2 cellular contexts compared by ENCODE assay signal in genomic region chr1:109263234-109263596, GRCh38.
TF ChIP-seq lines count a peak whose summit lies in the region.

No MANE protein-coding gene starts in this region.

TF ChIP-seq in HEK293, 187 proteins besides CTCF, POLR2A, EP300 and RAD21:
- TF ChIP-seq KLF17 (tag by site-specific recombination; IDR thresholded peaks at IDR 0.05) (no peak), KLF1 (tag by site-specific recombination; IDR thresholded peaks at IDR 0.05) (peak; percentile 64), ZNF621 (tag by site-specific recombination; IDR thresholded peaks at IDR 0.05) (no peak), ZNF768 (tag by site-specific recombination; IDR thresholded peaks at IDR 0.05) (no peak), TRIM28 (IDR thresholded peaks at IDR 0.05; ENCODE audit: borderline replicate concordance, low read length) (no peak), SP7 (tag by site-specific recombination; IDR thresholded peaks at IDR 0.05) (no peak), ZNF423 (tag by site-specific recombination; IDR thresholded peaks at IDR 0.05) (no peak), FEZF1 (tag by site-specific recombination; IDR thresholded peaks at IDR 0.05) (no peak), GLIS2 (tag by site-specific recombination; IDR thresholded peaks at IDR 0.05) (0 out of 2 replicates have a peak, but pooled peaks have one; percentile 19), SP2 (tag by site-specific recombination; IDR thresholded peaks at IDR 0.05) (peak; percentile 47), ZNF660 (tag by site-specific recombination; IDR thresholded peaks at IDR 0.05) (no peak), ZBTB21 (tag by site-specific recombination; IDR thresholded peaks at IDR 0.05) (no peak), ZNF561 (tag by site-specific recombination; IDR thresholded peaks at IDR 0.05; ENCODE audit: borderline replicate concordance) (no peak), ZFHX2 (tag by site-specific recombination; conservative IDR thresholded peaks at IDR 0.05) (0 out of 2 replicates have a peak, but pooled peaks have one; percentile 7)
- TF ChIP-seq, protein P1, sequence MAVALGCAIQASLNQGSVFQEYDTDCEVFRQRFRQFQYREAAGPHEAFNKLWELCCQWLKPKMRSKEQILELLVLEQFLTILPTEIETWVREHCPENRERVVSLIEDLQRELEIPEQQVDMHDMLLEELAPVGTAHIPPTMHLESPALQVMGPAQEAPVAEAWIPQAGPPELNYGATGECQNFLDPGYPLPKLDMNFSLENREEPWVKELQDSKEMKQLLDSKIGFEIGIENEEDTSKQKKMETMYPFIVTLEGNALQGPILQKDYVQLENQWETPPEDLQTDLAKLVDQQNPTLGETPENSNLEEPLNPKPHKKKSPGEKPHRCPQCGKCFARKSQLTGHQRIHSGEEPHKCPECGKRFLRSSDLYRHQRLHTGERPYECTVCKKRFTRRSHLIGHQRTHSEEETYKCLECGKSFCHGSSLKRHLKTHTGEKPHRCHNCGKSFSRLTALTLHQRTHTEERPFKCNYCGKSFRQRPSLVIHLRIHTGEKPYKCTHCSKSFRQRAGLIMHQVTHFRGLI (tag by site-specific recombination; IDR thresholded peaks at IDR 0.05) = no peak
- TF ChIP-seq, protein P2, sequence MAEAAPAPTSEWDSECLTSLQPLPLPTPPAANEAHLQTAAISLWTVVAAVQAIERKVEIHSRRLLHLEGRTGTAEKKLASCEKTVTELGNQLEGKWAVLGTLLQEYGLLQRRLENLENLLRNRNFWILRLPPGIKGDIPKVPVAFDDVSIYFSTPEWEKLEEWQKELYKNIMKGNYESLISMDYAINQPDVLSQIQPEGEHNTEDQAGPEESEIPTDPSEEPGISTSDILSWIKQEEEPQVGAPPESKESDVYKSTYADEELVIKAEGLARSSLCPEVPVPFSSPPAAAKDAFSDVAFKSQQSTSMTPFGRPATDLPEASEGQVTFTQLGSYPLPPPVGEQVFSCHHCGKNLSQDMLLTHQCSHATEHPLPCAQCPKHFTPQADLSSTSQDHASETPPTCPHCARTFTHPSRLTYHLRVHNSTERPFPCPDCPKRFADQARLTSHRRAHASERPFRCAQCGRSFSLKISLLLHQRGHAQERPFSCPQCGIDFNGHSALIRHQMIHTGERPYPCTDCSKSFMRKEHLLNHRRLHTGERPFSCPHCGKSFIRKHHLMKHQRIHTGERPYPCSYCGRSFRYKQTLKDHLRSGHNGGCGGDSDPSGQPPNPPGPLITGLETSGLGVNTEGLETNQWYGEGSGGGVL (tag by site-specific recombination; IDR thresholded peaks at IDR 0.05) = no peak
- TF ChIP-seq, protein P3, sequence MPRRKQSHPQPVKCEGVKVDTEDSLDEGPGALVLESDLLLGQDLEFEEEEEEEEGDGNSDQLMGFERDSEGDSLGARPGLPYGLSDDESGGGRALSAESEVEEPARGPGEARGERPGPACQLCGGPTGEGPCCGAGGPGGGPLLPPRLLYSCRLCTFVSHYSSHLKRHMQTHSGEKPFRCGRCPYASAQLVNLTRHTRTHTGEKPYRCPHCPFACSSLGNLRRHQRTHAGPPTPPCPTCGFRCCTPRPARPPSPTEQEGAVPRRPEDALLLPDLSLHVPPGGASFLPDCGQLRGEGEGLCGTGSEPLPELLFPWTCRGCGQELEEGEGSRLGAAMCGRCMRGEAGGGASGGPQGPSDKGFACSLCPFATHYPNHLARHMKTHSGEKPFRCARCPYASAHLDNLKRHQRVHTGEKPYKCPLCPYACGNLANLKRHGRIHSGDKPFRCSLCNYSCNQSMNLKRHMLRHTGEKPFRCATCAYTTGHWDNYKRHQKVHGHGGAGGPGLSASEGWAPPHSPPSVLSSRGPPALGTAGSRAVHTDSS (tag by site-specific recombination; IDR thresholded peaks at IDR 0.05) = no peak

TF ChIP-seq in GM12878, 131 proteins besides CTCF, POLR2A, EP300 and RAD21:
- no peak for TF ChIP-seq TCF7 (IDR thresholded peaks at IDR 0.05; ENCODE audit: borderline replicate concordance)
- TF ChIP-seq ATF7 (IDR thresholded peaks at IDR 0.05; ENCODE audit: low read depth) = no peak
- no peak for TF ChIP-seq SMC3 (IDR thresholded peaks at IDR 0.05; ENCODE audit: borderline replicate concordance, low read length)
- TF ChIP-seq MTA2 (IDR thresholded peaks at IDR 0.05; ENCODE audit: low read depth) = no peak
- TF ChIP-seq TARDBP (IDR thresholded peaks at IDR 0.05; ENCODE audit: borderline replicate concordance) = no peak
- TF ChIP-seq HCFC1 (IDR thresholded peaks at IDR 0.05; ENCODE audit: low read length) = no peak
- TF ChIP-seq HDGF (IDR thresholded peaks at IDR 0.05) = no peak
- no peak for TF ChIP-seq REST (IDR thresholded peaks at IDR 0.05; ENCODE audit: low read depth, low read length)
- no peak for TF ChIP-seq SIN3A (IDR thresholded peaks at IDR 0.05; ENCODE audit: low read depth, low read length)
- TF ChIP-seq KDM1A (IDR thresholded peaks at IDR 0.05; ENCODE audit: borderline replicate concordance) = no peak
- TF ChIP-seq, protein P4, sequence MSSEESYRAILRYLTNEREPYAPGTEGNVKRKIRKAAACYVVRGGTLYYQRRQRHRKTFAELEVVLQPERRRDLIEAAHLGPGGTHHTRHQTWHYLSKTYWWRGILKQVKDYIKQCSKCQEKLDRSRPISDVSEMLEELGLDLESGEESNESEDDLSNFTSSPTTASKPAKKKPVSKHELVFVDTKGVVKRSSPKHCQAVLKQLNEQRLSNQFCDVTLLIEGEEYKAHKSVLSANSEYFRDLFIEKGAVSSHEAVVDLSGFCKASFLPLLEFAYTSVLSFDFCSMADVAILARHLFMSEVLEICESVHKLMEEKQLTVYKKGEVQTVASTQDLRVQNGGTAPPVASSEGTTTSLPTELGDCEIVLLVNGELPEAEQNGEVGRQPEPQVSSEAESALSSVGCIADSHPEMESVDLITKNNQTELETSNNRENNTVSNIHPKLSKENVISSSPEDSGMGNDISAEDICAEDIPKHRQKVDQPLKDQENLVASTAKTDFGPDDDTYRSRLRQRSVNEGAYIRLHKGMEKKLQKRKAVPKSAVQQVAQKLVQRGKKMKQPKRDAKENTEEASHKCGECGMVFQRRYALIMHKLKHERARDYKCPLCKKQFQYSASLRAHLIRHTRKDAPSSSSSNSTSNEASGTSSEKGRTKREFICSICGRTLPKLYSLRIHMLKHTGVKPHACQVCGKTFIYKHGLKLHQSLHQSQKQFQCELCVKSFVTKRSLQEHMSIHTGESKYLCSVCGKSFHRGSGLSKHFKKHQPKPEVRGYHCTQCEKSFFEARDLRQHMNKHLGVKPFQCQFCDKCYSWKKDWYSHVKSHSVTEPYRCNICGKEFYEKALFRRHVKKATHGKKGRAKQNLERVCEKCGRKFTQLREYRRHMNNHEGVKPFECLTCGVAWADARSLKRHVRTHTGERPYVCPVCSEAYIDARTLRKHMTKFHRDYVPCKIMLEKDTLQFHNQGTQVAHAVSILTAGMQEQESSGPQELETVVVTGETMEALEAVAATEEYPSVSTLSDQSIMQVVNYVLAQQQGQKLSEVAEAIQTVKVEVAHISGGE (CRISPR knock-in tag; IDR thresholded peaks at IDR 0.05) = no peak
- TF ChIP-seq MEF2A (IDR thresholded peaks at IDR 0.05; ENCODE audit: insufficient read depth, low read depth, low read length) = no peak
- TF ChIP-seq RAD51 (IDR thresholded peaks at IDR 0.05) = no peak
- TF ChIP-seq NKRF (conservative IDR thresholded peaks at IDR 0.05) = no peak
- TF ChIP-seq HDAC2 (IDR thresholded peaks at IDR 0.05) = no peak
- TF ChIP-seq MTA3 (IDR thresholded peaks at IDR 0.05; ENCODE audit: borderline replicate concordance, low read length) = no peak
- TF ChIP-seq, protein P5, sequence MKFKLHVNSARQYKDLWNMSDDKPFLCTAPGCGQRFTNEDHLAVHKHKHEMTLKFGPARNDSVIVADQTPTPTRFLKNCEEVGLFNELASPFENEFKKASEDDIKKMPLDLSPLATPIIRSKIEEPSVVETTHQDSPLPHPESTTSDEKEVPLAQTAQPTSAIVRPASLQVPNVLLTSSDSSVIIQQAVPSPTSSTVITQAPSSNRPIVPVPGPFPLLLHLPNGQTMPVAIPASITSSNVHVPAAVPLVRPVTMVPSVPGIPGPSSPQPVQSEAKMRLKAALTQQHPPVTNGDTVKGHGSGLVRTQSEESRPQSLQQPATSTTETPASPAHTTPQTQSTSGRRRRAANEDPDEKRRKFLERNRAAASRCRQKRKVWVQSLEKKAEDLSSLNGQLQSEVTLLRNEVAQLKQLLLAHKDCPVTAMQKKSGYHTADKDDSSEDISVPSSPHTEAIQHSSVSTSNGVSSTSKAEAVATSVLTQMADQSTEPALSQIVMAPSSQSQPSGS (IDR thresholded peaks at IDR 0.05; ENCODE audit: low read length) = no peak
- TF ChIP-seq NR2F1 (conservative IDR thresholded peaks at IDR 0.05) = no peak
- no peak for TF ChIP-seq MXI1 (IDR thresholded peaks at IDR 0.05; ENCODE audit: low read depth, low read length)
TF ChIP-seq in GM12878: peak in this region for 0.
